In the genomic region with DNA sequence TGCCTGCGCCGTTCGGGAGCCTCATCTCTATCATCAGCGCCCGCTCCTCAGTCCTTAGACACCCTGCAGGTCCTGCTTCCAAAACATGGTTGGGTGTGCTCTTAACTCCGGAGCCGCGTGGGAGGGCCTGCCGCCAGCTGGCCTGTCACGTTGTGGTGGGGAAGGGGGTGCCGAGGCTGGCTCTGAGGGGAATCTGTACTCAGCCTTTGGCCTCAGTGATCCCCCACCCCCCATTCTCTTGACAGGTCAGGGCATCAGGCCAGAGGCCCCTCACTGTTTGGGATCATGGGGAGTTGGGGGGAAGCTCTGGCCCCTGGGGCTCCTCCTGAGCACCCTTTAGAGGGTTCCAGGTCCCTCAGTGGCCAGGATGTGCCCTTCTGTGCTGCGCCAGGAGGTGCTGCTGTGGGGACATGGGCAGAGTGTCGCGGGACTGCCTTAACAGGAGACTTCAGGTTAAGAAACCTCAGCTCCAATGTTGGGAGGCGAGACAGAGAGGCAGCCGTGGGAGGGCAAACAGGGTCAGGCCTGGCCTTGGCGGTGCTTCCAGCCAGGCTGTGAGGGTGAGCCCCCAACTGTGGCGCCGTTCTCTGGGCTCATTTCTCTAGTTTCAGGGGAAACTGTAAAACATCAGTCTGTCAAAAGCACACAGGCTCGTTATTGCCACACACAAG, we compare ENCODE assay signal across 18 cellular contexts. TPM values are rescaled to one million over a fixed set of nuclear protein-coding genes. Genes with fewer than 3 reads are reported as not detected.
DNase-seq lines count a peak whose midpoint lies in the region; ATAC-seq and TF ChIP-seq lines count a peak whose summit lies in the region.
"Had no signal": no experiment of that assay in that cellular context is flagged by ENCODE, and none has a peak within 500 bp of the region (broad histone marks: within the 10 kb centered on the region; RNA-seq: fewer than 3 reads in every experiment).

No MANE protein-coding gene starts in this region.

- H3K14ac ChIP-seq in neuronal stem cell (ENCODE audit: low read length): peak overlapping the region; percentile 40

- peaks cover 46% of the 10 kb centered on the region for H3K4me1 ChIP-seq in SJSA1 (replicated peaks)
- no peaks in the 10 kb centered on the region for H3K4me1 ChIP-seq in endodermal cell (ENCODE audit: control insufficient read depth, insufficient read depth, low read length)
- peaks cover under 1 to 21% of the 10 kb centered on the region in 2 donors for H3K4me1 ChIP-seq in neuronal stem cell (ENCODE audit: control insufficient read depth in 2 of 2, insufficient read depth in 1 of 2, low read depth in 1 of 2, low read length in 2 of 2)
- H3K4me1 ChIP-seq in thoracic aorta (ENCODE audit: control insufficient read depth in 1 of 2, low read depth in 2 of 2): peaks cover 20 to 31% of the 10 kb centered on the region in 2 donors
- peaks cover 14% of the 10 kb centered on the region for H3K4me1 ChIP-seq in suprapubic skin
- H3K4me1 ChIP-seq: psoas muscle had no signal

- H2BK12ac ChIP-seq in neuronal stem cell (ENCODE audit: low read length): no peak overlapping the region

- H3K27ac ChIP-seq in SJSA1 (peak overlapping the region; percentile 69), endodermal cell (ENCODE audit: low read depth, low read length) (no peak overlapping the region), neuronal stem cell (replicated peaks; ENCODE audit: low read length) (no peak overlapping the region), thoracic aorta (peak overlapping the region; percentile 79 to 81), suprapubic skin (no peak overlapping the region)

- ATAC-seq in thoracic aorta (ENCODE audit: insufficient number of reproducible peaks, low FRiP score, low read depth): no peak
- no peak for ATAC-seq in HG03457 (IDR thresholded peaks at IDR 0.05; ENCODE audit: unreplicated experiment)
- ATAC-seq in GM21723 (IDR thresholded peaks at IDR 0.05; ENCODE audit: unreplicated experiment): no peak
- no peak for ATAC-seq in HG02798 (IDR thresholded peaks at IDR 0.05; ENCODE audit: poor library complexity, unreplicated experiment)
- ATAC-seq: naive thymus-derived CD8-positive, alpha-beta T cell; psoas muscle had no signal

- DNase-seq in SJSA1 (ENCODE audit: low read depth in 1 of 2, low spot score in 2 of 2) (peak in 1 of 2 experiments; percentile 20), endodermal cell (no peak), neuronal stem cell (ENCODE audit: low spot score) (no peak), thoracic aorta (ENCODE audit: low spot score) (no peak), suprapubic skin (ENCODE audit: low spot score in 2 of 2) (no peak)
- DNase-seq: activated CD4-positive, alpha-beta T cell treated with anti-CD3 and anti-CD28 coated beads, Interleukin-2, amount 10 ng/mL, durations not matched to agents 24 days and 14 days; activated effector memory CD4-positive, alpha-beta T cell treated with anti-CD3 and anti-CD28 coated beads, Interleukin-2, amount 50 U/mL, for 16 hours; KG1; NCI-H1092; NCI-H510A; psoas muscle; RPMI8226 had no signal

- 96 to 97% methylated on average over 14 to 20 of the region's 20 CpGs for WGBS in endodermal cell (ENCODE audit: insufficient coverage in 1 of 2, insufficient read length in 1 of 2), 2 experiments
- WGBS in neuronal stem cell (ENCODE audit: extremely low coverage in 2 of 2, insufficient read length in 2 of 2, insufficient replicate concordance in 1 of 2), 2 donors: no CpG with 5 or more reads among the region's 20 CpGs
- WGBS in suprapubic skin: 86% methylated on average over 9 of the region's 20 CpGs

- H4K91ac ChIP-seq in neuronal stem cell (ENCODE audit: low read depth, low read length, poor library complexity): peak overlapping the region; percentile 60

- peak overlapping the region; percentile 57 for H2AK5ac ChIP-seq in neuronal stem cell (ENCODE audit: low read depth, low read length)

- peak overlapping the region; percentile 28 for H3K23ac ChIP-seq in neuronal stem cell (ENCODE audit: low read depth, low read length, poor library complexity)

- H3K4ac ChIP-seq in neuronal stem cell (ENCODE audit: low read length): no peak overlapping the region

- H2BK5ac ChIP-seq in neuronal stem cell (ENCODE audit: low read length): peak overlapping the region; percentile 10

- H2BK120ac ChIP-seq in neuronal stem cell (ENCODE audit: low read depth, low read length): no peak overlapping the region

- no peak overlapping the region for H3K4me3 Mint-ChIP-seq in endodermal cell
- H3K4me3 Mint-ChIP-seq: activated CD4-positive, alpha-beta T cell treated with anti-CD3 and anti-CD28 coated beads, Interleukin-2, amount 10 ng/mL, durations not matched to agents 24 days and 14 days; naive thymus-derived CD8-positive, alpha-beta T cell had no signal

- TF ChIP-seq POLR2A in suprapubic skin (IDR thresholded peaks at IDR 0.05): no peak

- H4K8ac ChIP-seq in neuronal stem cell (ENCODE audit: low read depth, low read length): no peak overlapping the region

- peaks cover 3% of the 10 kb centered on the region for H3K4me1 Mint-ChIP-seq in endodermal cell
- H3K4me1 Mint-ChIP-seq: activated CD4-positive, alpha-beta T cell treated with anti-CD3 and anti-CD28 coated beads, Interleukin-2, amount 10 ng/mL, durations not matched to agents 24 days and 14 days had no signal

- H3K36me3 ChIP-seq in SJSA1: peaks cover 39% of the 10 kb centered on the region
- H3K36me3 ChIP-seq in endodermal cell (ENCODE audit: control insufficient read depth, insufficient read depth, low read length): peaks cover 57% of the 10 kb centered on the region
- H3K36me3 ChIP-seq in neuronal stem cell (replicated peaks in 1 of 2; ENCODE audit: control insufficient read depth in 2 of 2, insufficient read depth in 2 of 2, low read length in 2 of 2): peaks cover 8 to 31% of the 10 kb centered on the region in 2 donors
- H3K36me3 ChIP-seq in thoracic aorta: peaks cover 15% of the 10 kb centered on the region
- H3K36me3 ChIP-seq in suprapubic skin: peaks cover 51% of the 10 kb centered on the region

- TF ChIP-seq CTCF in endodermal cell (conservative IDR thresholded peaks at IDR 0.05) (peak; percentile 13), thoracic aorta (IDR thresholded peaks at IDR 0.05) (no peak), suprapubic skin (IDR thresholded peaks at IDR 0.05) (no peak)

- no peak overlapping the region for H2AFZ ChIP-seq in neuronal stem cell (ENCODE audit: low read length)

- no peaks in the 10 kb centered on the region for H3K9me3 Mint-ChIP-seq in endodermal cell
- H3K9me3 Mint-ChIP-seq: activated CD4-positive, alpha-beta T cell treated with anti-CD3 and anti-CD28 coated beads, Interleukin-2, amount 10 ng/mL, durations not matched to agents 24 days and 14 days; naive thymus-derived CD8-positive, alpha-beta T cell had no signal

- H3K9me3 ChIP-seq in SJSA1 (replicated peaks) (no peaks in the 10 kb centered on the region), endodermal cell (ENCODE audit: control insufficient read depth, low read length) (no peaks in the 10 kb centered on the region), neuronal stem cell (replicated peaks in 1 of 2; ENCODE audit: control insufficient read depth in 2 of 2, insufficient read depth in 1 of 2, low read depth in 1 of 2, low read length in 2 of 2) (no peaks in the 10 kb centered on the region), thoracic aorta (no peaks in the 10 kb centered on the region), suprapubic skin (no peaks in the 10 kb centered on the region)
- H3K9me3 ChIP-seq: psoas muscle, spleen had no signal

- H3K27me3 ChIP-seq in SJSA1 (replicated peaks) (no peaks in the 10 kb centered on the region), endodermal cell (ENCODE audit: control insufficient read depth, insufficient read depth, low read length, poor library complexity, severe bottlenecking) (no peaks in the 10 kb centered on the region), neuronal stem cell (ENCODE audit: control insufficient read depth in 3 of 3, insufficient read depth in 3 of 3, low read depth in 1 of 3, low read length in 3 of 3) (no peaks in the 10 kb centered on the region), thoracic aorta (replicated peaks; ENCODE audit: insufficient read depth) (no peaks in the 10 kb centered on the region), suprapubic skin (no peaks in the 10 kb centered on the region)
- H3K27me3 ChIP-seq: spleen had no signal

- no peak for TF ChIP-seq EP300 in suprapubic skin (IDR thresholded peaks at IDR 0.05)

- H2BK15ac ChIP-seq in neuronal stem cell (ENCODE audit: low read length): no peak overlapping the region

- peaks cover 35% of the 10 kb centered on the region for H3K36me3 Mint-ChIP-seq in endodermal cell (ENCODE audit: low read depth)

- H3K27ac Mint-ChIP-seq in endodermal cell: peak overlapping the region; percentile 26
- H3K27ac Mint-ChIP-seq: naive thymus-derived CD8-positive, alpha-beta T cell had no signal

- H3K18ac ChIP-seq in neuronal stem cell (ENCODE audit: low read length): peak overlapping the region; percentile 59

- H3K27me3 Mint-ChIP-seq in endodermal cell (ENCODE audit: insufficient read depth): no peaks in the 10 kb centered on the region
- H3K27me3 Mint-ChIP-seq: activated CD4-positive, alpha-beta T cell treated with anti-CD3 and anti-CD28 coated beads, Interleukin-2, amount 10 ng/mL, durations not matched to agents 24 days and 14 days; naive thymus-derived CD8-positive, alpha-beta T cell had no signal

- H3K4me3 ChIP-seq in SJSA1 (peak overlapping the region; percentile 33), endodermal cell (ENCODE audit: low read length) (no peak overlapping the region), neuronal stem cell (ENCODE audit: low read length in 2 of 2) (no peak overlapping the region), thoracic aorta (no peak overlapping the region), suprapubic skin (no peak overlapping the region)
- H3K4me3 ChIP-seq: lung, psoas muscle, spleen had no signal

- peaks cover 8% of the 10 kb centered on the region for H3K79me1 ChIP-seq in neuronal stem cell (ENCODE audit: low read depth, low read length)

- no peak overlapping the region for H3K4me2 ChIP-seq in neuronal stem cell (ENCODE audit: insufficient read depth, low read length, poor library complexity, severe bottlenecking)

- H3K9ac ChIP-seq in endodermal cell (ENCODE audit: extremely low read depth, low read length, poor library complexity, severe bottlenecking) (no peak overlapping the region), neuronal stem cell (ENCODE audit: low read depth, low read length, poor library complexity) (peak overlapping the region; percentile 66)

RNA-seq across cellular contexts. Expression of gene TRMT44, which starts 33.5 kb away (rescaled TPM):
- 21.8 and 28.7 TPM in 2 replicates for total RNA-seq in SJSA1 (2014; rRNA removed; shearing (Covaris generic))
- total RNA-seq in endodermal cell (100 to 1,000 TPM in 1 of 2 donors, 10 to 100 TPM in 1; 45.9 to 114 TPM), thoracic aorta (10 to 100 TPM; 19.8 to 30.5 TPM), suprapubic skin (10 to 100 TPM; 30.8 to 60.0 (median 46.1) TPM)
- polyA plus RNA-seq in endodermal cell (2013, experiment 1 of 2): 27.2 TPM
- polyA plus RNA-seq in endodermal cell (2013, experiment 2 of 2): 32.3 TPM
- 5.4 TPM for polyA plus RNA-seq in neuronal stem cell (2013, experiment 1 of 2)
- polyA plus RNA-seq in neuronal stem cell (2013, experiment 2 of 2): 4.4 TPM

RNA-seq across cellular contexts. Expression of gene ACOX3, which starts 33.5 kb away (rescaled TPM):
- total RNA-seq in SJSA1 (2014; rRNA removed; shearing (Covaris generic)): 18.9 and 21.2 TPM in 2 replicates
- total RNA-seq in endodermal cell (100 to 1,000 TPM in 1 of 2 donors, 10 to 100 TPM in 1; 55.1 to 146 TPM), thoracic aorta (10 to 100 TPM; 47.8 to 72.7 TPM), suprapubic skin (10 to 100 TPM; 33.9 to 73.5 (median 54.3) TPM)
- 23.7 TPM for polyA plus RNA-seq in endodermal cell (2013, experiment 1 of 2)
- 23.1 TPM for polyA plus RNA-seq in endodermal cell (2013, experiment 2 of 2)
- 7.3 TPM for polyA plus RNA-seq in neuronal stem cell (2013, experiment 1 of 2)
- 8.3 TPM for polyA plus RNA-seq in neuronal stem cell (2013, experiment 2 of 2)

Comparison
In these comparisons a context has a peak if more than half of its experiments do, and no peak if none do; other contexts are left out.
1. H3K27ac ChIP-seq: peak in SJSA1 (single experiment) and thoracic aorta (2 of 2); none in endodermal cell (single experiment), neuronal stem cell (single experiment) and suprapubic skin (single experiment).